21 cellular contexts compared by ENCODE assay signal in the genomic region with DNA sequence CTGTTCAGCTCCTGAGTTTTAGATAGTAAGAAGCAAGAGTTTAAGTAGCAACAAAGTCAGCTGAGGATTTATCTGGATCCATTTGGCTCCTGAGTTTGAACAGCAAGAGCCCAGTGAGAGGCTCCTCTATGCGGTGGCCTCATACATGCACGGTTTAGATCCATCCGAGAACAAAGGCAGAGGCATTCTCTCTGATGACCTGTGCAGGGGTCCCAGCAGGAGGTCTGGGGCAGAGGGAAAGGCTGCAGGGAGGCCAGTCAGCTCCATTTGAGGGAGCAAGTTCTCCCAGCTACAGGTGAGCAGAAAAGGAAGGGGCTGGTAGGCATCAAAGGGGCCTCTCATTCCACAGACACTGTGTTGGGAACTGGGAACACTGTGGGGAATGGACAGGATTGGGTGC.
"Had no signal": no experiment of that assay in that cellular context is flagged by ENCODE, and none has a peak within 500 bp of the region (broad histone marks: within the 10 kb centered on the region; RNA-seq: fewer than 3 reads in every experiment).

No MANE protein-coding gene starts in this region.

- ATAC-seq: heart left ventricle; left lobe of liver; natural killer cell; stimulated activated effector memory CD8-positive, alpha-beta T cell treated with anti-CD3 and anti-CD28 coated beads, Interleukin-12 subunit alpha, Interleukin-12 subunit beta, amount 100 ng/mL, for 72 hours; stimulated activated naive CD8-positive, alpha-beta T cell treated with anti-CD3 and anti-CD28 coated beads, Interleukin-15, Interleukin-2, amounts not matched to agents 100 U/mL and 50 U/mL, for 24 hours had no signal

- H3K4me1 Mint-ChIP-seq: mesothelial cell of epicardium; natural killer cell; stimulated activated effector memory CD8-positive, alpha-beta T cell treated with anti-CD3 and anti-CD28 coated beads, Interleukin-12 subunit alpha, Interleukin-12 subunit beta, amount 100 ng/mL, for 72 hours had no signal

- H3K36me3 ChIP-seq: colonic mucosa, heart left ventricle, right atrium auricular region, thyroid gland had no signal

- H3K9me3 Mint-ChIP-seq: natural killer cell; neural crest cell; stimulated activated effector memory CD8-positive, alpha-beta T cell treated with anti-CD3 and anti-CD28 coated beads, Interleukin-12 subunit alpha, Interleukin-12 subunit beta, amount 100 ng/mL, for 72 hours; type B pancreatic cell had no signal

- H3K4me1 ChIP-seq: colonic mucosa, heart left ventricle, right atrium auricular region had no signal

- H3K4me3 ChIP-seq: colonic mucosa, heart left ventricle, right atrium auricular region, suprapubic skin, thyroid gland had no signal

- H3K4me3 Mint-ChIP-seq: mesothelial cell of epicardium; natural killer cell; neural crest cell; stimulated activated effector memory CD8-positive, alpha-beta T cell treated with anti-CD3 and anti-CD28 coated beads, Interleukin-12 subunit alpha, Interleukin-12 subunit beta, amount 100 ng/mL, for 72 hours; type B pancreatic cell had no signal

- H3K27ac Mint-ChIP-seq: mesothelial cell of epicardium; natural killer cell; stimulated activated effector memory CD8-positive, alpha-beta T cell treated with anti-CD3 and anti-CD28 coated beads, Interleukin-12 subunit alpha, Interleukin-12 subunit beta, amount 100 ng/mL, for 72 hours; type B pancreatic cell had no signal

- DNase-seq: cerebellar nuclear complex; colonic mucosa; dermis blood vessel endothelial cell; foreskin melanocyte; hippocampal formation; islet precursor cell; natural killer cell; occipital lobe; small intestine; stimulated activated CD4-positive, alpha-beta T cell treated with anti-CD3 and anti-CD28 coated beads, Interleukin-4, amount 100 ng/mL, for 1 hour; stimulated activated CD8-positive, alpha-beta memory T cell treated with anti-CD3 and anti-CD28 coated beads, Interleukin-4, amount 100 ng/mL, for 48 hours; stimulated activated naive CD8-positive, alpha-beta T cell treated with anti-CD3 and anti-CD28 coated beads, Interleukin-15, Interleukin-2, amounts not matched to agents 100 U/mL and 50 U/mL, for 24 hours; thyroid gland had no signal

- H3K36me3 Mint-ChIP-seq: mesothelial cell of epicardium; natural killer cell; stimulated activated effector memory CD8-positive, alpha-beta T cell treated with anti-CD3 and anti-CD28 coated beads, Interleukin-12 subunit alpha, Interleukin-12 subunit beta, amount 100 ng/mL, for 72 hours; type B pancreatic cell had no signal

- H3K9me3 ChIP-seq: colonic mucosa, suprapubic skin, thyroid gland had no signal

- H3K27me3 ChIP-seq: colonic mucosa, heart left ventricle, right atrium auricular region, suprapubic skin, thyroid gland had no signal

- H3K27ac ChIP-seq: colonic mucosa, heart left ventricle, right atrium auricular region, suprapubic skin, thyroid gland had no signal
